ENCODE assay signal across 8 cellular contexts in genomic region chr4:169098054-169098896, GRCh38.
DNase-seq lines count a peak whose midpoint lies in the region; ATAC-seq, FAIRE-seq and TF ChIP-seq lines count a peak whose summit lies in the region.

No MANE protein-coding gene starts in this region.

- DNase-seq in GM12891 (ENCODE audit: insufficient read length, low spot score) (no peak), glomerular endothelial cell (ENCODE audit: extremely low read depth, low read depth, low spot score) (peak; percentile 88), GOT3 (lab: John Stamatoyannopoulos, UW) (no peak), NCI-H187 treated with DMSO at 0.1 percent for 48 hours (lab: John Stamatoyannopoulos, UW) (no peak)
- no peak for DNase-seq in stimulated activated CD4-positive, alpha-beta T cell treated with anti-CD3 and anti-CD28 coated beads, Interleukin-1b, Interleukin-23, amount 100 ng/mL, for 48 hours
- no peak for DNase-seq in stimulated activated naive CD8-positive, alpha-beta T cell treated with anti-CD3 and anti-CD28 coated beads, Interleukin-15, amount 100 ng/mL, for 72 hours

- no peak overlapping the region for H3K27ac Mint-ChIP-seq in stimulated activated naive CD8-positive, alpha-beta T cell treated with anti-CD3 and anti-CD28 coated beads, Interleukin-15, amount 100 ng/mL, for 72 hours

- H3K27me3 Mint-ChIP-seq in stimulated activated naive CD8-positive, alpha-beta T cell treated with anti-CD3 and anti-CD28 coated beads, Interleukin-15, amount 100 ng/mL, for 72 hours = no peaks in the 10 kb centered on the region

- TF ChIP-seq POLR2A in GM12891 (IDR thresholded peaks at IDR 0.05; ENCODE audit: low read depth, low read length) = no peak

- no peak overlapping the region for H3K4me3 Mint-ChIP-seq in stimulated activated naive CD8-positive, alpha-beta T cell treated with anti-CD3 and anti-CD28 coated beads, Interleukin-15, amount 100 ng/mL, for 72 hours

- FAIRE-seq in GM12891 (lab: Jason Lieb, UNC) = peak; percentile 89

- H3K4me1 Mint-ChIP-seq in stimulated activated naive CD8-positive, alpha-beta T cell treated with anti-CD3 and anti-CD28 coated beads, Interleukin-15, amount 100 ng/mL, for 72 hours = no peaks in the 10 kb centered on the region

- peaks cover 0 to 6% of the 10 kb centered on the region in 2 donors for H3K9me3 Mint-ChIP-seq in stimulated activated naive CD8-positive, alpha-beta T cell treated with anti-CD3 and anti-CD28 coated beads, Interleukin-15, amount 100 ng/mL, for 72 hours

- ATAC-seq in GM21528 (IDR thresholded peaks at IDR 0.05; ENCODE audit: low FRiP score, unreplicated experiment) = peak; percentile 58
- ATAC-seq in HG03571 (IDR thresholded peaks at IDR 0.05; ENCODE audit: unreplicated experiment) = peak; percentile 47
- no peak for ATAC-seq in stimulated activated naive CD8-positive, alpha-beta T cell treated with anti-CD3 and anti-CD28 coated beads, Interleukin-15, amount 100 ng/mL, for 72 hours

TF ChIP-seq in GM12891, 5 proteins besides CTCF, POLR2A, EP300 and RAD21:
- TF ChIP-seq POLR2AphosphoS5 (IDR thresholded peaks at IDR 0.05; ENCODE audit: low read depth, low read length) (no peak), POU2F2 (IDR thresholded peaks at IDR 0.05; ENCODE audit: low read depth, low read length) (peak; percentile 100), TAF1 (IDR thresholded peaks at IDR 0.05; ENCODE audit: low read depth, low read length) (no peak), SPI1 (IDR thresholded peaks at IDR 0.05; ENCODE audit: low read depth, low read length) (peak; percentile 29)
